ENCODE assay signal across 23 cellular contexts in the genomic region with DNA sequence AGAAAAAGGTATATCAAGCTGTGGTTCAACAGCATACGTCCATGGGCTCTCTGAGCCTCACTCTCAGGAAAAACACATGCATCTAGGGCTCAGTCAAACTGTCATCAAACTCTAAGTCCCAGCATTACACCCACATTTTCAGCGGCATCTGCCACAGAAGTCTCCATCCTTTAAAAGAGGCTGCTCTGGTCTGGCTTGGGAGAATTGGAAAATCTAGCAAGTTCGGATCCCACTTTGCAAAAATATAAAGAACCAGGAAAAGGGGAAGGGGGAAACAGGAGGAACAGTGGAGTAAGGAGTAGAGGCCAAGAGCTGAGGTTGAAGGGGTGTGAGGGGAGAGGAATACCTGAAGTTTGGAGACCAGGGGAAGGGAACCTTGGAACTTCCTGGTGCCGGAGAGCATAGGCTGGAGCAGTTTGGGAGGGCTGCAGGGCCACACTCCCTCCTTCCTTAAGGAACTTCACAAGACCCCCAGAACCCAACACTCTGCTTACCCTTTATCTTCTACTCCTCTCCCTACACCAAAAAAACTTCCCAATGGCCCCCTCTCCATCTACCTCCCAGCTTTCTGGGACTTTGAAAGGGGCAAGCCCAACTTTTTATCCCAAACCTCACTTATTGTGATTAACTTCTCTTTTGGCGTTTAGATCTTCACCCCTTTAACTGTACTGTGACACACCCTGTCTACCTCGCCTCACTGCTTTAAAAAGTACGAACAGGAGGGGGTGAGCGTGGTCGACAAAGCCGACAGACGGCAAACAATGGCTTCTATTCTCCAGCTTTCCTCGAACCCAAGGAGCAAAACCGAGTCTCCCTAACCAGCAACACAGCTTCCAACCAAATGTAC. TPM values are rescaled to one million over a fixed set of nuclear protein-coding genes. Genes with fewer than 3 reads are reported as not detected.
DNase-seq lines count a peak whose midpoint lies in the region; ATAC-seq and TF ChIP-seq lines count a peak whose summit lies in the region.
"Had no signal": no experiment of that assay in that cellular context is flagged by ENCODE, and none has a peak within 500 bp of the region (broad histone marks: within the 10 kb centered on the region; RNA-seq: fewer than 3 reads in every experiment).

No MANE protein-coding gene starts in this region.

- DNase-seq in ELF-1 (ENCODE audit: low read depth, low spot score) = peak; percentile 47
- DNase-seq in activated CD4-positive, CD25-positive, alpha-beta regulatory T cell (lab: John Stamatoyannopoulos, UW) = no peak
- no peak for DNase-seq in activated effector memory CD4-positive, alpha-beta T cell treated with Interleukin-2 at 50 U/mL for 16 hours
- DNase-seq: activated CD4-positive, alpha-beta T cell treated with anti-CD3 and anti-CD28 coated beads for 1 hour; dermis blood vessel endothelial cell; heart right ventricle; NCI-H1092 treated with DMSO at 0.1 percent for 48 hours; NCI-H2107; NCI-H524 treated with DMSO at 0.1 percent for 48 hours; SHP77 treated with DMSO at 0.1 percent for 48 hours; stimulated activated CD4-positive, alpha-beta T cell treated with anti-CD3 and anti-CD28 coated beads, Interleukin-2, amount 100 ng/mL, for 48 hours; T1000 had no signal

- H3K27me3 ChIP-seq in endocrine pancreas (ENCODE audit: control insufficient read depth, insufficient read depth, low read length) = no peaks in the 10 kb centered on the region

- peaks cover 72% of the 10 kb centered on the region for H3K27me3 Mint-ChIP-seq in IgD-negative memory B cell
- H3K27me3 Mint-ChIP-seq in nephron (ENCODE audit: low read depth) = peaks cover 100% of the 10 kb centered on the region

- H3K27ac Mint-ChIP-seq in IgD-negative memory B cell = peak overlapping the region; percentile 54 to 83 (median 65)
- H3K27ac Mint-ChIP-seq in nephron = no peak overlapping the region
- H3K27ac Mint-ChIP-seq: activated naive CD4-positive, alpha-beta T cell treated with anti-CD3 and anti-CD28 coated beads, Interleukin-2, amount 50 U/mL, for 24 hours had no signal

- ATAC-seq in HG02973 (IDR thresholded peaks at IDR 0.05; ENCODE audit: unreplicated experiment) (no peak), HG03139 (IDR thresholded peaks at IDR 0.05; ENCODE audit: unreplicated experiment) (no peak)
- ATAC-seq: heart right ventricle had no signal

- peaks cover 21 to 50% (median 26%) of the 10 kb centered on the region in 3 donors for H3K4me1 Mint-ChIP-seq in IgD-negative memory B cell
- H3K4me1 Mint-ChIP-seq in nephron = peaks cover 46% of the 10 kb centered on the region

- peak overlapping the region; percentile 99 for H3K9ac ChIP-seq in endocrine pancreas (ENCODE audit: control insufficient read depth, insufficient read depth, low read length)
- H3K9ac ChIP-seq: KMS-11, parathyroid adenoma had no signal

- H3K9me3 Mint-ChIP-seq in IgD-negative memory B cell = peaks cover 0 to 33% (median 6%) of the 10 kb centered on the region in 3 donors
- peaks cover 12% of the 10 kb centered on the region for H3K9me3 Mint-ChIP-seq in nephron

- H3K36me3 ChIP-seq in endocrine pancreas (ENCODE audit: control insufficient read depth, insufficient read depth, low read length) = peaks cover 30% of the 10 kb centered on the region
- H3K36me3 ChIP-seq: breast epithelium, heart right ventricle, vagina had no signal

- peak overlapping the region; percentile 96 for H3K4me3 ChIP-seq in endocrine pancreas (ENCODE audit: control insufficient read depth, insufficient read depth, low read length)
- H3K4me3 ChIP-seq: breast epithelium, heart right ventricle, vagina had no signal

- TF ChIP-seq CTCF in nephron (IDR thresholded peaks at IDR 0.05; ENCODE audit: unreplicated experiment in 3 of 3) = no peak

- H3K36me3 Mint-ChIP-seq in IgD-negative memory B cell (peaks cover 2% of the 10 kb centered on the region), nephron (ENCODE audit: low read depth) (no peaks in the 10 kb centered on the region)

- H3K9me3 ChIP-seq in endocrine pancreas (ENCODE audit: control insufficient read depth, low read length) = no peaks in the 10 kb centered on the region
- H3K9me3 ChIP-seq: breast epithelium, heart right ventricle, vagina had no signal

- H3K4me1 ChIP-seq in endocrine pancreas (ENCODE audit: control insufficient read depth, insufficient read depth, low read length) = no peaks in the 10 kb centered on the region
- H3K4me1 ChIP-seq: parathyroid adenoma had no signal

- H3K4me3 Mint-ChIP-seq in IgD-negative memory B cell = peak overlapping the region in 2 of 4 donors; percentile 41 to 46
- peak overlapping the region in 2 of 3 experiments; percentile 7 to 8 for H3K4me3 Mint-ChIP-seq in nephron
- H3K4me3 Mint-ChIP-seq: activated naive CD4-positive, alpha-beta T cell treated with anti-CD3 and anti-CD28 coated beads, Interleukin-2, amount 50 U/mL, for 24 hours had no signal

RNA-seq across cellular contexts. Expression of gene PAX6, which starts 4.0 kb away (rescaled TPM):
- polyA plus RNA-seq in IgD-negative memory B cell = not detected
- polyA plus RNA-seq: AG04450 had no signal

Comparison
In these comparisons a context has a peak if more than half of its experiments do, and no peak if none do; other contexts are left out.
1. H3K27ac Mint-ChIP-seq: peak in IgD-negative memory B cell (3 of 3); none in nephron (0 of 3).